8 cellular contexts compared by ENCODE assay signal in genomic region chr6:3258720-3259490, GRCh38. TPM values are rescaled to one million over a fixed set of nuclear protein-coding genes. Genes with fewer than 3 reads are reported as not detected.
DNase-seq lines count a peak whose midpoint lies in the region; ATAC-seq and TF ChIP-seq lines count a peak whose summit lies in the region.

A gene with protein sequence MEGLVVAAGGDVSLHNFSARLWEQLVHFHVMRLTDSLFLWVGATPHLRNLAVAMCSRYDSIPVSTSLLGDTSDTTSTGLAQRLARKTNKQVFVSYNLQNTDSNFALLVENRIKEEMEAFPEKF (plus strand): TSS chr6:3258947. CDS start chr6:3259023, 76 bp downstream.

- peak in 1 of 11 experiments; percentile 33 for TF ChIP-seq CTCF in spleen (IDR thresholded peaks at IDR 0.05 in 8 of 11, conservative IDR thresholded peaks at IDR 0.05 in 3 of 11)

- peaks cover 0 to under 1% (median 0%) of the 10 kb centered on the region in 8 donors for H3K9me3 ChIP-seq in spleen

- 0 to 1% (median 0%) methylated on average over 25 to 80 of the region's 80 CpGs for WGBS in spleen, 5 donors

- peak; percentile 73 for ATAC-seq in GM19023 (IDR thresholded peaks at IDR 0.05; ENCODE audit: unreplicated experiment)
- ATAC-seq in HG03175 (IDR thresholded peaks at IDR 0.05; ENCODE audit: unreplicated experiment): peak; percentile 73

- intact Hi-C loops in spleen (cut with DNase I; ENCODE audit: low total_unique reads): loop anchor here (10.0 kb wide), 1 partner anchor 94 kb away; no protein-coding TSS in a partner anchor

- H3K27ac ChIP-seq in caudate nucleus (ENCODE audit: low read depth, low read length) (peak within 1 kb of the TSS; percentile 18), spleen (peak within 1 kb of the TSS; percentile 71 to 89 (median 79))

- H3K4me3 ChIP-seq in spleen: peak within 1 kb of the TSS; percentile 84 to 99 (median 96)

- peaks cover 0 to 7% (median 4%) of the 10 kb centered on the region in 6 donors for H3K36me3 ChIP-seq in spleen

- DNase-seq in AG08396 (ENCODE audit: low spot score) (peak; percentile 99), NCI-H345 (lab: John Stamatoyannopoulos, UW) (peak; percentile 60), caudate nucleus (lab: John Stamatoyannopoulos, UW) (peak in 60 of 61 donors; percentile 32 to 96 (median 86)), iris pigment epithelial cell (ENCODE audit: low read depth) (peak; percentile 89), spleen (peak; percentile 99)
- DNase-seq in activated CD4-positive, CD25-positive, alpha-beta regulatory T cell (lab: John Stamatoyannopoulos, UW): peak; percentile 86 to 95 (median 91)

- no peaks in the 10 kb centered on the region for H3K27me3 ChIP-seq in spleen (replicated peaks in 1 of 7)

- peak in 1 of 3 donors; percentile 45 for TF ChIP-seq POLR2A in spleen (IDR thresholded peaks at IDR 0.05)

- peaks cover 20 to 50% (median 38%) of the 10 kb centered on the region in 6 donors for H3K4me1 ChIP-seq in spleen

RNA-seq across cellular contexts. Expression of the gene that starts here (rescaled TPM):
- total RNA-seq in spleen: 10 to 100 TPM; 12.1 to 21.0 (median 17.3) TPM
- 10 to 100 TPM; 39.0 to 41.6 (median 39.6) TPM for polyA plus RNA-seq in spleen

Comparison
In these comparisons a context has a peak if more than half of its experiments do, and no peak if none do; other contexts are left out.
1. Peak in every context shown above with its lines: DNase-seq, ATAC-seq, H3K4me3 ChIP-seq and H3K27ac ChIP-seq.